Comparison of ENCODE assay signal across 8 cellular contexts in the genomic region with DNA sequence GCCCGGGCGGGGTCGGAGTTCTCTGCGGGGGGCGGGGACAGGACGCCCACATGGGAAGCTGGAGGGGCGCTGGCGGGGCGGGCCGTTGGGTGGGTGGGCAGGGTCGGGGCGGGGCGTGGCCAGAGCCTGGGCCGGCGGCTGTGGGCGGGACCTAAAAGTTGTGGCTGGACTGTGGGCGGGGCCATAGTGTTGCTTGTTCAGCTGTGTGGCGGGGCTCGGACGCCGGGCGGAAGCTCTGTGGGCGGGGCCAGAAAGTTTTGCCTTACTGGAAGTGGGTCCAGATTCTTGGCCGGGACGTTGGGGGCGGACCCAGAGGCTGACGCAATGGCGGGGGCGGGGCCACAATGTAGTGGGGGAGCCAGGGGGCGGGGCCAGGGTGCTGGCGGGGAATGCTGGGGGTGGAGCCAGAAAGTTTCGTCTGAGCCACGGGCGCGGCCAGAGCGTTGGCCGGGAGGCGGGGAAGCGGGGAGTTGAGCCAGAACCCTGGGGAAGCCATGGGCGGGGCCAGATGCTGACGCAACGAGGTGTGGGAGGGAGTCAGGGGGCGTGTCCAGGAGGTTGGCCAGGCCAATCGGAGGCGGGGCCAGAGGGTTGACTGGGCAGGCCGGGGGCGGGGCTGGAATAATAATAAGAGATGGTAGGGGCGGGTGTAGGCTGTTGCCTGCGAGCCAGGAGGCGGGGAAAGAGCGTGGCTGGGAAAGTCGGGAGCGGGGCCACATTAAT. TPM values are rescaled to one million over a fixed set of nuclear protein-coding genes. Genes with fewer than 3 reads are reported as not detected.
DNase-seq lines count a peak whose midpoint lies in the region; ATAC-seq and TF ChIP-seq lines count a peak whose summit lies in the region.

No MANE protein-coding gene starts in this region.

- H3K9ac ChIP-seq in trophoblast cell (ENCODE audit: low read length), result no peak overlapping the region

- H4K12ac ChIP-seq in trophoblast cell (ENCODE audit: low read depth, low read length), result no peak overlapping the region

- H3K36me3 ChIP-seq in trophoblast cell (ENCODE audit: control insufficient read depth in 1 of 2, insufficient read depth in 2 of 2, low read length in 2 of 2) (peaks cover 27 to 33% of the 10 kb centered on the region in 2 experiments), tibial nerve (peaks cover 0 to 37% (median 16%) of the 10 kb centered on the region in 3 donors)

- WGBS in adipose tissue, 3 donors, result 0 to 1% (median 1%) methylated on average over 45 to 53 of the region's 53 CpGs
- no CpG with 5 or more reads among the region's 53 CpGs for WGBS in trophoblast cell (ENCODE audit: extremely low coverage, insufficient coverage, insufficient read length)
- 1% methylated on average over 39 to 47 of the region's 53 CpGs for WGBS in tibial nerve, 2 donors

- H3K79me1 ChIP-seq in trophoblast cell (ENCODE audit: low read length), result peaks cover 18% of the 10 kb centered on the region

- H3K4me3 ChIP-seq in GM12875 (ENCODE audit: low read depth, low read length), result peak overlapping the region; percentile 73
- peak overlapping the region; percentile 77 for H3K4me3 ChIP-seq in trophoblast cell (ENCODE audit: low read depth, low read length)
- H3K4me3 ChIP-seq in tibial nerve, result peak overlapping the region; percentile 42 to 78 (median 57)

- peak; percentile 85 for DNase-seq in NCI-H1436 treated with DMSO at 0.1 percent for 48 hours (lab: John Stamatoyannopoulos, UW)
- DNase-seq in T follicular helper cell (ENCODE audit: low read depth), result peak; percentile 97
- DNase-seq in cardiac septum (ENCODE audit: low spot score), result peak; percentile 100
- peak; percentile 100 for DNase-seq in trophoblast cell
- DNase-seq in tibial nerve (ENCODE audit: low spot score in 2 of 2), result peak; percentile 100

- H3K27ac ChIP-seq in adipose tissue (ENCODE audit: low read depth, low read length), result peak overlapping the region; percentile 78
- H3K27ac ChIP-seq in trophoblast cell (ENCODE audit: low read depth, low read length), result peak overlapping the region; percentile 89
- H3K27ac ChIP-seq in tibial nerve, result peak overlapping the region; percentile 77 to 98 (median 90)

- no peak overlapping the region for H3K18ac ChIP-seq in trophoblast cell (ENCODE audit: low read length)

- H4K8ac ChIP-seq in trophoblast cell (ENCODE audit: low read depth, low read length), result peak overlapping the region; percentile 93

- H2AFZ ChIP-seq in trophoblast cell (ENCODE audit: insufficient read depth, low read length, poor library complexity), result no peak overlapping the region

- H3K4me2 ChIP-seq in trophoblast cell (ENCODE audit: low read length), result no peak overlapping the region

- peaks cover 10% of the 10 kb centered on the region for H3K79me2 ChIP-seq in trophoblast cell (ENCODE audit: control insufficient read depth, insufficient read depth, low read length, poor library complexity)

- H3K4me1 ChIP-seq in trophoblast cell (ENCODE audit: control insufficient read depth in 1 of 2, insufficient read depth in 2 of 2, low read length in 2 of 2) (peaks cover 15 to 21% of the 10 kb centered on the region in 2 experiments), tibial nerve (peaks cover 0 to 43% (median 20%) of the 10 kb centered on the region in 4 donors)

- H3K27me3 ChIP-seq in trophoblast cell (ENCODE audit: insufficient read depth, low read length), result no peaks in the 10 kb centered on the region
- no peaks in the 10 kb centered on the region for H3K27me3 ChIP-seq in tibial nerve

- peak in 1 of 2 donors; percentile 76 for TF ChIP-seq EP300 in tibial nerve (IDR thresholded peaks at IDR 0.05)

- no peak overlapping the region for H2BK5ac ChIP-seq in trophoblast cell (ENCODE audit: low read depth, low read length, poor library complexity)

- no peak for TF ChIP-seq CTCF in GM12875 (IDR thresholded peaks at IDR 0.05; ENCODE audit: borderline replicate concordance, insufficient read depth, low read depth, low read length)
- no peak for TF ChIP-seq CTCF in tibial nerve (IDR thresholded peaks at IDR 0.05)

- H4K91ac ChIP-seq in trophoblast cell (ENCODE audit: low read depth, low read length), result peak overlapping the region; percentile 85

- H2AK5ac ChIP-seq in trophoblast cell (ENCODE audit: low read length), result no peak overlapping the region

- H3K4ac ChIP-seq in trophoblast cell (ENCODE audit: low read depth, low read length), result no peak overlapping the region

- no peak overlapping the region for H2BK120ac ChIP-seq in trophoblast cell (ENCODE audit: insufficient read depth, low read length, poor library complexity)

- intact Hi-C loops in cardiac septum (cut with DNase I), result loop anchor here (1.0 to 2.0 kb wide), 2 partner anchors 17 to 30 kb away; partner anchors contain the start of gene INAFM1

- ATAC-seq in HG02852 (IDR thresholded peaks at IDR 0.05; ENCODE audit: unreplicated experiment), result peak; percentile 64

- no peak for TF ChIP-seq POLR2A in tibial nerve (IDR thresholded peaks at IDR 0.05)

- no peaks in the 10 kb centered on the region for H3K9me3 ChIP-seq in trophoblast cell (ENCODE audit: insufficient read depth, low read depth, low read length)
- H3K9me3 ChIP-seq in tibial nerve, result no peaks in the 10 kb centered on the region

- peak overlapping the region; percentile 75 for H3K14ac ChIP-seq in trophoblast cell (ENCODE audit: low read length)

- no peak overlapping the region for H3K23ac ChIP-seq in trophoblast cell (ENCODE audit: low read length)

- no peak overlapping the region for H2BK12ac ChIP-seq in trophoblast cell (ENCODE audit: low read length)

RNA-seq across cellular contexts. Expression of gene CCDC9, which starts 0.5 kb away (rescaled TPM):
- polyA plus RNA-seq in adipose tissue, result 10 to 100 TPM; 24.6 to 38.3 (median 33.4) TPM
- total RNA-seq in cardiac septum (23.1 TPM), tibial nerve (10 to 100 TPM; 23.8 to 39.0 (median 32.7) TPM)
- polyA plus RNA-seq in trophoblast cell (2013), result 57.9 and 62.1 TPM in 2 replicates

RNA-seq across cellular contexts. Expression of gene INAFM1, which starts 17.8 kb away (rescaled TPM):
- polyA plus RNA-seq in adipose tissue, result 10 to 100 TPM; 13.2 to 25.4 (median 16.1) TPM
- total RNA-seq in cardiac septum, result 18.0 TPM
- 13.7 and 14.5 TPM in 2 replicates for polyA plus RNA-seq in trophoblast cell (2013)
- 10 to 100 TPM in 3 of 4 donors, 1 to 10 TPM in 1; 9.6 to 33.9 (median 25.4) TPM for total RNA-seq in tibial nerve

RNA-seq across cellular contexts. Expression of gene BBC3, which starts 25.9 kb away (rescaled TPM):
- 1 to 10 TPM; 3.1 to 8.6 (median 4.2) TPM for polyA plus RNA-seq in adipose tissue
- total RNA-seq in cardiac septum (4.4 TPM), tibial nerve (10 to 100 TPM in 1 of 4 donors, 1 to 10 TPM in 3; 2.8 to 11.0 (median 6.3) TPM)
- 11.7 and 11.8 TPM in 2 replicates for polyA plus RNA-seq in trophoblast cell (2013)

RNA-seq across cellular contexts. Expression of gene C5AR1, which starts 52.8 kb away (rescaled TPM):
- polyA plus RNA-seq in adipose tissue, result 10 to 100 TPM in 2 of 3 donors, 1 to 10 TPM in 1; 3.6 to 50.5 (median 26.9) TPM
- 12.9 TPM for total RNA-seq in cardiac septum
- 0.19 and 0.35 TPM in 2 replicates for polyA plus RNA-seq in trophoblast cell (2013)
- total RNA-seq in tibial nerve, result 10 to 100 TPM in 3 of 4 donors, 1 to 10 TPM in 1; 5.0 to 34.5 (median 12.7) TPM

Comparison
In these comparisons a context has a peak if more than half of its experiments do, and no peak if none do; other contexts are left out.
1. Peak in every context shown above with its lines: DNase-seq, ATAC-seq, H3K4me3 ChIP-seq and H3K27ac ChIP-seq.